8 cellular contexts compared by ENCODE assay signal in genomic region chr15:94576889-94577533, GRCh38.
DNase-seq lines count a peak whose midpoint lies in the region; ATAC-seq and TF ChIP-seq lines count a peak whose summit lies in the region.

No MANE protein-coding gene starts in this region.

- H3K27ac Mint-ChIP-seq in HFFc6, result no peak overlapping the region
- no peak overlapping the region for H3K27ac Mint-ChIP-seq in activated T-helper 2 cell treated with anti-CD3 and anti-CD28 coated beads, Interferon-gamma antibody, Interleukin-2, Interleukin-4, amounts not matched to agents 10 μg/mL and 5 μg/mL and 100 μg/mL, durations not matched to agents 14 hours and 24 hours and 36 hours

- H3K4me3 ChIP-seq in NB4 (ENCODE audit: low read depth, low read length) (no peak overlapping the region), kidney epithelial cell (ENCODE audit: low read depth, low read length) (no peak overlapping the region), upper lobe of right lung (no peak overlapping the region)

- no peaks in the 10 kb centered on the region for H3K27me3 ChIP-seq in kidney epithelial cell (ENCODE audit: control insufficient read depth, insufficient read depth, low read length)
- no peaks in the 10 kb centered on the region for H3K27me3 ChIP-seq in upper lobe of right lung

- H3K36me3 ChIP-seq in kidney epithelial cell (ENCODE audit: control insufficient read depth, insufficient read depth, low read length), result no peaks in the 10 kb centered on the region
- no peaks in the 10 kb centered on the region for H3K36me3 ChIP-seq in upper lobe of right lung

- no peaks in the 10 kb centered on the region for H3K4me1 ChIP-seq in upper lobe of right lung

- no peaks in the 10 kb centered on the region for H3K9me3 ChIP-seq in upper lobe of right lung

- H3K36me3 Mint-ChIP-seq in HFFc6 (ENCODE audit: low read depth), result no peaks in the 10 kb centered on the region; the same call in 1 of the 2 replicates
- H3K36me3 Mint-ChIP-seq in activated T-helper 2 cell treated with anti-CD3 and anti-CD28 coated beads, Interferon-gamma antibody, Interleukin-2, Interleukin-4, amounts not matched to agents 10 μg/mL and 5 μg/mL and 100 μg/mL, durations not matched to agents 14 hours and 24 hours and 36 hours (ENCODE audit: low read depth), result no peaks in the 10 kb centered on the region

- in situ Hi-C loops in ACHN (cut with HindIII; ENCODE audit: low pct_ligation_motif_present, low pct_unique_long_range_greater_than_20kb, low sequenced_read_pairs), result no loop called here

- no peak overlapping the region for H3K27ac ChIP-seq in upper lobe of right lung

- H3K4me3 Mint-ChIP-seq in HFFc6, result no peak overlapping the region
- no peak overlapping the region for H3K4me3 Mint-ChIP-seq in activated T-helper 2 cell treated with anti-CD3 and anti-CD28 coated beads, Interferon-gamma antibody, Interleukin-2, Interleukin-4, amounts not matched to agents 10 μg/mL and 5 μg/mL and 100 μg/mL, durations not matched to agents 14 hours and 24 hours and 36 hours (ENCODE audit: low read depth)

- H3K4me1 Mint-ChIP-seq in HFFc6 (ENCODE audit: low read depth), result no peaks in the 10 kb centered on the region
- H3K4me1 Mint-ChIP-seq in activated T-helper 2 cell treated with anti-CD3 and anti-CD28 coated beads, Interferon-gamma antibody, Interleukin-2, Interleukin-4, amounts not matched to agents 10 μg/mL and 5 μg/mL and 100 μg/mL, durations not matched to agents 14 hours and 24 hours and 36 hours (ENCODE audit: low read depth), result peaks cover 2% of the 10 kb centered on the region

- peak; percentile 65 for ATAC-seq in upper lobe of right lung

- H3K9me3 Mint-ChIP-seq in HFFc6, result peaks cover 35% of the 10 kb centered on the region
- no peaks in the 10 kb centered on the region for H3K9me3 Mint-ChIP-seq in activated T-helper 2 cell treated with anti-CD3 and anti-CD28 coated beads, Interferon-gamma antibody, Interleukin-2, Interleukin-4, amounts not matched to agents 10 μg/mL and 5 μg/mL and 100 μg/mL, durations not matched to agents 14 hours and 24 hours and 36 hours

- intact Hi-C loops in activated T-helper 2 cell treated with anti-CD3 and anti-CD28 coated beads, Interferon-gamma antibody, Interleukin-2, Interleukin-4, amounts not matched to agents 10 μg/mL and 5 μg/mL and 100 μg/mL, durations not matched to agents 14 hours and 24 hours and 36 hours (cut with micrococcal nuclease), result loop anchor here (10.0 kb wide), 1 partner anchor 162 kb away; no protein-coding TSS in a partner anchor
- intact Hi-C loops in upper lobe of right lung (cut with DNase I), result no loop called here

- no peak for TF ChIP-seq POLR2A in NB4 (IDR thresholded peaks at IDR 0.05; ENCODE audit: extremely low read depth, insufficient read length)

- DNase-seq in ACHN (peak; percentile 6), GM10266 (ENCODE audit: extremely low spot score) (peak; percentile 22), HFFc6 (no peak), NB4 (ENCODE audit: low read depth) (peak; percentile 65), kidney epithelial cell (ENCODE audit: low read depth) (no peak), upper lobe of right lung (no peak)
- DNase-seq in activated T-helper 2 cell treated with anti-CD3 and anti-CD28 coated beads, Interferon-gamma antibody, Interleukin-2, Interleukin-4, amounts not matched to agents 10 μg/mL and 5 μg/mL and 100 μg/mL, durations not matched to agents 14 hours and 24 hours and 36 hours (ENCODE audit: low spot score), result peak; percentile 35
- DNase-seq in activated effector memory CD4-positive, alpha-beta T cell treated with Interleukin-2 at 50 U/mL for 16 hours, result no peak

- TF ChIP-seq CTCF in GM10266 (IDR thresholded peaks at IDR 0.05; ENCODE audit: control insufficient read depth, insufficient read depth, low read depth, missing control alignments), result peak; percentile 83
- peak; percentile 60 for TF ChIP-seq CTCF in HFFc6 (IDR thresholded peaks at IDR 0.05)
- TF ChIP-seq CTCF in NB4 (IDR thresholded peaks at IDR 0.05; ENCODE audit: low read depth, low read length), result peak; percentile 92
- peak; percentile 65 for TF ChIP-seq CTCF in kidney epithelial cell (IDR thresholded peaks at IDR 0.05; ENCODE audit: insufficient read depth, low read length, poor library complexity, severe bottlenecking)
- TF ChIP-seq CTCF in upper lobe of right lung (IDR thresholded peaks at IDR 0.05), result peak; percentile 67

- H3K27me3 Mint-ChIP-seq in HFFc6 (ENCODE audit: insufficient read depth), result peaks cover 1% of the 10 kb centered on the region
- H3K27me3 Mint-ChIP-seq in activated T-helper 2 cell treated with anti-CD3 and anti-CD28 coated beads, Interferon-gamma antibody, Interleukin-2, Interleukin-4, amounts not matched to agents 10 μg/mL and 5 μg/mL and 100 μg/mL, durations not matched to agents 14 hours and 24 hours and 36 hours (ENCODE audit: low read depth), result peaks cover 47% of the 10 kb centered on the region

Comparison
In these comparisons a context has a peak if more than half of its experiments do, and no peak if none do; other contexts are left out.
1. DNase-seq: peak in ACHN (single experiment), GM10266 (single experiment), NB4 (single experiment) and activated T-helper 2 cell treated with anti-CD3 and anti-CD28 coated beads, Interferon-gamma antibody, Interleukin-2, Interleukin-4, amounts not matched to agents 10 μg/mL and 5 μg/mL and 100 μg/mL, durations not matched to agents 14 hours and 24 hours and 36 hours (single experiment); none in HFFc6 (single experiment), kidney epithelial cell (single experiment), upper lobe of right lung (single experiment) and activated effector memory CD4-positive, alpha-beta T cell treated with Interleukin-2 at 50 U/mL for 16 hours (single experiment).
2. Peak in every context shown above with its lines, with median percentiles within 50 percentile points of each other: CTCF ChIP-seq.